Comparison of ENCODE assay signal across 8 cellular contexts in the genomic region with DNA sequence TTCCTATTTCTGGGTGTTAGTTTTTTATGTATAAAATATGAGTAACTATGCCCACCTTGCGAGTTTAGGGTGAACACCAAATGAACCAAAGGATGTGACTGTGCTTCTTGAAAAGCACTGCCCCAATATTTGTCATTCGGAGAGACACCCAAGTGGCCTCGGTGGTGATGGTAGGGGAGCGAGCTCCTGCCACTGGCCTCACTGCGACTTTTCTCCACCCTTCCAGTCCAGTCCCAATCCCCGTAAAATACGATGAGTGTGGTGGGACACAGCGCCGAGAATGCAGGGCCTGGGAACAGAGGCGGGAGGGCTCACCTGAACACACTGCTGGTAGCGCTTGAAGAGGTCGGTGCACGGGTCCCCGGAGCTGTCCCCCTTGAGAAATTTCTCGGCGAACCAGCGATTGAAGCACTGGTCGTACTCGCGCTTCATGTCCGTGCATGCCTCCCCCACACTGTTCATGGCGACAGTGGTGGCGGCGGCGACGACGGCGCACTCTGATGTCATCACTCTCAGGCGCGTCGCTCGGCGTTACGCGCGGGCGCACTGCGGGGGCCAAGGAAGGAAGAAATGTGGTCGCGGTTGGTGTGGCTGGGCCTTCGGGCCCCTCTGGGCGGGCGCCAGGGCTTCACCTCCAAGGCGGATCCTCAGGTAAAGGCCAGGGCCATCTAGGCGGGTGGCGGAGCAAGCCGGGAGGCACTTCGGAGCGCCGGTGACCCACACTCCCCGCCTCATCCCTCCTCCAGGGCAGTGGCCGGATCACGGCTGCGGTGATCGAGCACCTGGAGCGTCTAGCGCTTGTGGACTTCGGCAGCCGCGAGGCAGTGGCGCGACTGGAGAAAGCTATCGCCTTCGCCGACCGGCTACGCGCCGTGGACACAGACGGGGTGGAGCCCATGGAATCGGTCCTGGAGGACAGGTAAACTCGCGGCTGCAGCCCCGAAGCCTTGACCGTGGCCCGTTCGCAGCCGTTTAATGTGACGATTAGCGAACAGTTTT. TPM values are rescaled to one million over a fixed set of nuclear protein-coding genes. Genes with fewer than 3 reads are reported as not detected.
A peak's percentile ranks its signal among the peaks of the same experiment; 100 is the strongest.
DNase-seq lines count a peak whose midpoint lies in the region; ATAC-seq and TF ChIP-seq lines count a peak whose summit lies in the region.

A gene with protein sequence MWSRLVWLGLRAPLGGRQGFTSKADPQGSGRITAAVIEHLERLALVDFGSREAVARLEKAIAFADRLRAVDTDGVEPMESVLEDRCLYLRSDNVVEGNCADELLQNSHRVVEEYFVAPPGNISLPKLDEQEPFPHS (plus strand): TSS at position 534 of the 999 bp plus-strand sequence. CDS start 37 bp downstream, at position 571.
A gene (minus strand): TSS at position 474 of the 999 bp plus-strand sequence. CDS start 12 bp downstream, at position 462.

- no peak for TF ChIP-seq CTCF in AG09309 (IDR thresholded peaks at IDR 0.05; ENCODE audit: control insufficient read depth, insufficient read depth, low read depth, low read length, missing control alignments)
- TF ChIP-seq CTCF in kidney epithelial cell (IDR thresholded peaks at IDR 0.05; ENCODE audit: insufficient read depth, low read length, poor library complexity, severe bottlenecking): no peak

- H3K4me3 ChIP-seq in AG09309 (ENCODE audit: control insufficient read depth, low read depth, low read length) (peak within 1 kb of the TSS; percentile 73), kidney epithelial cell (ENCODE audit: low read depth, low read length) (peak within 1 kb of the TSS; percentile 90)

- no peaks in the 10 kb centered on the region for H3K27me3 Mint-ChIP-seq in central memory CD8-positive, alpha-beta T cell

- H3K36me3 ChIP-seq in kidney epithelial cell (ENCODE audit: control insufficient read depth, insufficient read depth, low read length): no peaks in the 10 kb centered on the region

- DNase-seq in AG09309 (ENCODE audit: low read depth) (no peak), NCI-H226 (peak; percentile 56), kidney epithelial cell (ENCODE audit: low read depth) (no peak)
- peak; percentile 87 for DNase-seq in activated CD4-positive, CD25-positive, alpha-beta regulatory T cell treated with anti-CD3 and anti-CD28 coated beads, Interleukin-2, amount 50 U/mL, for 72 hours
- peak; percentile 80 to 84 for DNase-seq in central memory CD8-positive, alpha-beta T cell (ENCODE audit: low spot score in 2 of 2)
- peak; percentile 91 for DNase-seq in stimulated activated CD4-positive, alpha-beta T cell treated with anti-CD3 and anti-CD28 coated beads, Interleukin-15, amount 100 ng/mL, for 24 hours

- peak; percentile 91 for ATAC-seq in HG03159 (IDR thresholded peaks at IDR 0.05; ENCODE audit: unreplicated experiment)
- peak; percentile 96 for ATAC-seq in central memory CD8-positive, alpha-beta T cell (replicated peaks; ENCODE audit: extremely low read depth, poor library complexity, severe bottlenecking)

- no peaks in the 10 kb centered on the region for H3K27me3 ChIP-seq in kidney epithelial cell (ENCODE audit: control insufficient read depth, insufficient read depth, low read length)

- peaks cover 22% of the 10 kb centered on the region for H3K4me1 Mint-ChIP-seq in central memory CD8-positive, alpha-beta T cell

- TF ChIP-seq POLR2A in GM18951 (IDR thresholded peaks at IDR 0.05; ENCODE audit: extremely low read depth, insufficient read depth, insufficient read length): peak; percentile 89

- in situ Hi-C loops in GM18951 (cut with MboI; ENCODE audit: low sequenced_read_pairs, unreplicated experiment): no loop called here

- H3K9me3 Mint-ChIP-seq in central memory CD8-positive, alpha-beta T cell: no peaks in the 10 kb centered on the region

- peaks cover 47% of the 10 kb centered on the region for H3K36me3 Mint-ChIP-seq in central memory CD8-positive, alpha-beta T cell (ENCODE audit: insufficient read depth)

- peak within 1 kb of the TSS; percentile 98 for H3K27ac Mint-ChIP-seq in central memory CD8-positive, alpha-beta T cell (ENCODE audit: low read depth)

- peak within 1 kb of the TSS; percentile 97 for H3K4me3 Mint-ChIP-seq in central memory CD8-positive, alpha-beta T cell

RNA-seq across cellular contexts. Expression of the first gene that starts in this region (rescaled TPM):
- 22.5 and 25.7 TPM in 2 replicates for total RNA-seq in kidney epithelial cell

RNA-seq across cellular contexts. Expression of the second gene that starts in this region (rescaled TPM):
- total RNA-seq in kidney epithelial cell: 43.4 and 57.1 TPM in 2 replicates

Comparison
In these comparisons a context has a peak if more than half of its experiments do, and no peak if none do; other contexts are left out.
1. DNase-seq: peak in NCI-H226 (single experiment), activated CD4-positive, CD25-positive, alpha-beta regulatory T cell treated with anti-CD3 and anti-CD28 coated beads, Interleukin-2, amount 50 U/mL, for 72 hours (single experiment), central memory CD8-positive, alpha-beta T cell (2 of 2) and stimulated activated CD4-positive, alpha-beta T cell treated with anti-CD3 and anti-CD28 coated beads, Interleukin-15, amount 100 ng/mL, for 24 hours (single experiment); none in AG09309 (single experiment) and kidney epithelial cell (single experiment).